In the genomic region with DNA sequence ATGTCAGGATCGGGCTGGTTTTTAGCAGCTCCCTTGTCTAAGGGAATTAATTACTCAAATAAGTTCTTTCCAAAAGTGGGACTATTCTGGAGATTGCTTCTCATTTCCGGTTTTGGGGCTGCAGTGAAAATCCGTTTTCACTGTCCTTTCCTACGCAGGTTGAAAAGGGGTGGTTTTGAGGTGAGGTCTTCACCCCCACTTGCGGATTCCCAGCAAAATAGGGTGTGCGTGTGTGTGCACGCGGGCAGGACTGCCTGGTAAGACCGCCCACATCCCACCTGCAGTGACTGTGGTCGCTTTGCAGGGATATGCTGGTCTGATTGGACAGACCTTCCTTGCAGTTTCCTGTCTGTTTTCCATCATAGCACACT, we compare ENCODE assay signal across 8 cellular contexts. TPM values are rescaled to one million over a fixed set of nuclear protein-coding genes. Genes with fewer than 3 reads are reported as not detected.
DNase-seq lines count a peak whose midpoint lies in the region; ATAC-seq and TF ChIP-seq lines count a peak whose summit lies in the region.

No MANE protein-coding gene starts in this region.

- H3K4me3 Mint-ChIP-seq in brain, result peak overlapping the region; percentile 93 to 98 (median 97)
- H3K4me3 Mint-ChIP-seq in stimulated activated memory B cell treated with anti-CD40 and anti-IgM and Interleukin-4, amounts not matched to agents 10 μg/mL and 1 μg/mL and 100 μg/mL, for 72 hours, result peak overlapping the region; percentile 97

- peak; percentile 34 for DNase-seq in GDM1 (lab: John Stamatoyannopoulos, UW)
- no peak for DNase-seq in RWPE2 (ENCODE audit: low spot score)
- no peak for DNase-seq in NCI-H510A (lab: John Stamatoyannopoulos, UW)
- no peak for DNase-seq in kidney tubule cell (ENCODE audit: low spot score)

- H3K4me1 Mint-ChIP-seq in brain, result peaks cover 34% of the 10 kb centered on the region
- H3K4me1 Mint-ChIP-seq in stimulated activated memory B cell treated with anti-CD40 and anti-IgM and Interleukin-4, amounts not matched to agents 10 μg/mL and 1 μg/mL and 100 μg/mL, for 72 hours, result peaks cover 21% of the 10 kb centered on the region

- H3K9me3 ChIP-seq in RWPE2 (ENCODE audit: severe bottlenecking) (no peaks in the 10 kb centered on the region), liver (ENCODE audit: control insufficient read depth in 4 of 4, low read length in 3 of 4) (no peaks in the 10 kb centered on the region)

- H3K4me1 ChIP-seq in RWPE2 (ENCODE audit: insufficient read depth, poor library complexity, severe bottlenecking) (peaks cover 9% of the 10 kb centered on the region), liver (ENCODE audit: control insufficient read depth in 4 of 4, insufficient read depth in 4 of 4, low read length in 3 of 4) (peaks cover 3 to 10% (median 6%) of the 10 kb centered on the region in 4 donors)

- H3K9me3 Mint-ChIP-seq in brain, result peaks cover 0 to 6% (median 0%) of the 10 kb centered on the region in 5 experiments
- no peaks in the 10 kb centered on the region for H3K9me3 Mint-ChIP-seq in stimulated activated memory B cell treated with anti-CD40 and anti-IgM and Interleukin-4, amounts not matched to agents 10 μg/mL and 1 μg/mL and 100 μg/mL, for 72 hours

- H3K4me3 ChIP-seq in RWPE2 (ENCODE audit: severe bottlenecking), result peak overlapping the region; percentile 97
- peak overlapping the region in 2 of 3 donors; percentile 68 to 92 for H3K4me3 ChIP-seq in liver (ENCODE audit: low read depth in 1 of 3, low read length in 3 of 3)

- 64% methylated on average over 10 of the region's 10 CpGs for WGBS in liver

- H3K27ac ChIP-seq in RWPE2 (ENCODE audit: poor library complexity, severe bottlenecking) (peak overlapping the region; percentile 10), liver (ENCODE audit: low read depth in 1 of 2, low read length in 2 of 2) (peak overlapping the region; percentile 71 to 74)

- TF ChIP-seq RAD21 in liver (IDR thresholded peaks at IDR 0.05), result no peak

- peak; percentile 12 for ATAC-seq in HG02588 (IDR thresholded peaks at IDR 0.05; ENCODE audit: unreplicated experiment)
- ATAC-seq in RWPE2 (ENCODE audit: low read depth), result peak; percentile 22; the same call in 2 of the 3 replicates
- peak; percentile 49 for ATAC-seq in stimulated activated memory B cell treated with anti-CD40 and anti-IgM and Interleukin-4, amounts not matched to agents 10 μg/mL and 1 μg/mL and 100 μg/mL, for 72 hours

- peaks cover 19% of the 10 kb centered on the region for H3K27me3 Mint-ChIP-seq in brain
- H3K27me3 Mint-ChIP-seq in stimulated activated memory B cell treated with anti-CD40 and anti-IgM and Interleukin-4, amounts not matched to agents 10 μg/mL and 1 μg/mL and 100 μg/mL, for 72 hours, result no peaks in the 10 kb centered on the region

- H3K27me3 ChIP-seq in RWPE2 (ENCODE audit: insufficient read depth, poor library complexity, severe bottlenecking) (no peaks in the 10 kb centered on the region), liver (ENCODE audit: control insufficient read depth in 4 of 4, insufficient read depth in 4 of 4, low read length in 3 of 4) (no peaks in the 10 kb centered on the region)

- peak overlapping the region; percentile 45 to 67 for H3K9ac ChIP-seq in liver (ENCODE audit: low read depth in 1 of 2, low read length in 2 of 2)

- TF ChIP-seq CTCF in RWPE2 (IDR thresholded peaks at IDR 0.05; ENCODE audit: poor library complexity, severe bottlenecking) (no peak), brain (conservative IDR thresholded peaks at IDR 0.05) (no peak), liver (IDR thresholded peaks at IDR 0.05; ENCODE audit: low read depth, low read length, missing input control) (no peak)

- H3K36me3 ChIP-seq in RWPE2 (ENCODE audit: low read depth) (no peaks in the 10 kb centered on the region), liver (ENCODE audit: control insufficient read depth in 4 of 4, insufficient read depth in 3 of 4, low read depth in 1 of 4, low read length in 3 of 4) (no peaks in the 10 kb centered on the region)

- peak overlapping the region; percentile 89 to 96 (median 91) for H3K27ac Mint-ChIP-seq in brain
- H3K27ac Mint-ChIP-seq in stimulated activated memory B cell treated with anti-CD40 and anti-IgM and Interleukin-4, amounts not matched to agents 10 μg/mL and 1 μg/mL and 100 μg/mL, for 72 hours, result peak overlapping the region; percentile 91

- H3K36me3 Mint-ChIP-seq in brain, result no peaks in the 10 kb centered on the region
- peaks cover under 1% of the 10 kb centered on the region for H3K36me3 Mint-ChIP-seq in stimulated activated memory B cell treated with anti-CD40 and anti-IgM and Interleukin-4, amounts not matched to agents 10 μg/mL and 1 μg/mL and 100 μg/mL, for 72 hours

TF ChIP-seq in liver, 16 proteins besides CTCF, POLR2A, EP300 and RAD21:
- TF ChIP-seq NR2F2 (IDR thresholded peaks at IDR 0.05), result no peak
- TF ChIP-seq YY1 (IDR thresholded peaks at IDR 0.05), result no peak
- no peak for TF ChIP-seq HNF4G (IDR thresholded peaks at IDR 0.05)
- TF ChIP-seq SP1 (IDR thresholded peaks at IDR 0.05), result no peak
- TF ChIP-seq EGR1 (IDR thresholded peaks at IDR 0.05; ENCODE audit: low read depth in 2 of 2), result no peak
- TF ChIP-seq FOXA1 (IDR thresholded peaks at IDR 0.05), result no peak
- TF ChIP-seq FOXA2 (IDR thresholded peaks at IDR 0.05), result no peak
- TF ChIP-seq GABPA (IDR thresholded peaks at IDR 0.05 in 1 of 2, conservative IDR thresholded peaks at IDR 0.05 in 1 of 2), result no peak
- no peak for TF ChIP-seq TAF1 (conservative IDR thresholded peaks at IDR 0.05)
- TF ChIP-seq, protein P1, sequence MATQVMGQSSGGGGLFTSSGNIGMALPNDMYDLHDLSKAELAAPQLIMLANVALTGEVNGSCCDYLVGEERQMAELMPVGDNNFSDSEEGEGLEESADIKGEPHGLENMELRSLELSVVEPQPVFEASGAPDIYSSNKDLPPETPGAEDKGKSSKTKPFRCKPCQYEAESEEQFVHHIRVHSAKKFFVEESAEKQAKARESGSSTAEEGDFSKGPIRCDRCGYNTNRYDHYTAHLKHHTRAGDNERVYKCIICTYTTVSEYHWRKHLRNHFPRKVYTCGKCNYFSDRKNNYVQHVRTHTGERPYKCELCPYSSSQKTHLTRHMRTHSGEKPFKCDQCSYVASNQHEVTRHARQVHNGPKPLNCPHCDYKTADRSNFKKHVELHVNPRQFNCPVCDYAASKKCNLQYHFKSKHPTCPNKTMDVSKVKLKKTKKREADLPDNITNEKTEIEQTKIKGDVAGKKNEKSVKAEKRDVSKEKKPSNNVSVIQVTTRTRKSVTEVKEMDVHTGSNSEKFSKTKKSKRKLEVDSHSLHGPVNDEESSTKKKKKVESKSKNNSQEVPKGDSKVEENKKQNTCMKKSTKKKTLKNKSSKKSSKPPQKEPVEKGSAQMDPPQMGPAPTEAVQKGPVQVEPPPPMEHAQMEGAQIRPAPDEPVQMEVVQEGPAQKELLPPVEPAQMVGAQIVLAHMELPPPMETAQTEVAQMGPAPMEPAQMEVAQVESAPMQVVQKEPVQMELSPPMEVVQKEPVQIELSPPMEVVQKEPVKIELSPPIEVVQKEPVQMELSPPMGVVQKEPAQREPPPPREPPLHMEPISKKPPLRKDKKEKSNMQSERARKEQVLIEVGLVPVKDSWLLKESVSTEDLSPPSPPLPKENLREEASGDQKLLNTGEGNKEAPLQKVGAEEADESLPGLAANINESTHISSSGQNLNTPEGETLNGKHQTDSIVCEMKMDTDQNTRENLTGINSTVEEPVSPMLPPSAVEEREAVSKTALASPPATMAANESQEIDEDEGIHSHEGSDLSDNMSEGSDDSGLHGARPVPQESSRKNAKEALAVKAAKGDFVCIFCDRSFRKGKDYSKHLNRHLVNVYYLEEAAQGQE (IDR thresholded peaks at IDR 0.05), result no peak
- TF ChIP-seq, protein P2, sequence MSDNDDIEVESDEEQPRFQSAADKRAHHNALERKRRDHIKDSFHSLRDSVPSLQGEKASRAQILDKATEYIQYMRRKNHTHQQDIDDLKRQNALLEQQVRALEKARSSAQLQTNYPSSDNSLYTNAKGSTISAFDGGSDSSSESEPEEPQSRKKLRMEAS (IDR thresholded peaks at IDR 0.05), result no peak
- TF ChIP-seq, protein P3, sequence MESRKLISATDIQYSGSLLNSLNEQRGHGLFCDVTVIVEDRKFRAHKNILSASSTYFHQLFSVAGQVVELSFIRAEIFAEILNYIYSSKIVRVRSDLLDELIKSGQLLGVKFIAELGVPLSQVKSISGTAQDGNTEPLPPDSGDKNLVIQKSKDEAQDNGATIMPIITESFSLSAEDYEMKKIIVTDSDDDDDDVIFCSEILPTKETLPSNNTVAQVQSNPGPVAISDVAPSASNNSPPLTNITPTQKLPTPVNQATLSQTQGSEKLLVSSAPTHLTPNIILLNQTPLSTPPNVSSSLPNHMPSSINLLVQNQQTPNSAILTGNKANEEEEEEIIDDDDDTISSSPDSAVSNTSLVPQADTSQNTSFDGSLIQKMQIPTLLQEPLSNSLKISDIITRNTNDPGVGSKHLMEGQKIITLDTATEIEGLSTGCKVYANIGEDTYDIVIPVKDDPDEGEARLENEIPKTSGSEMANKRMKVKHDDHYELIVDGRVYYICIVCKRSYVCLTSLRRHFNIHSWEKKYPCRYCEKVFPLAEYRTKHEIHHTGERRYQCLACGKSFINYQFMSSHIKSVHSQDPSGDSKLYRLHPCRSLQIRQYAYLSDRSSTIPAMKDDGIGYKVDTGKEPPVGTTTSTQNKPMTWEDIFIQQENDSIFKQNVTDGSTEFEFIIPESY (IDR thresholded peaks at IDR 0.05), result no peak
- TF ChIP-seq JUND (IDR thresholded peaks at IDR 0.05), result no peak
- TF ChIP-seq, protein P4, sequence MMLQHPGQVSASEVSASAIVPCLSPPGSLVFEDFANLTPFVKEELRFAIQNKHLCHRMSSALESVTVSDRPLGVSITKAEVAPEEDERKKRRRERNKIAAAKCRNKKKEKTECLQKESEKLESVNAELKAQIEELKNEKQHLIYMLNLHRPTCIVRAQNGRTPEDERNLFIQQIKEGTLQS (IDR thresholded peaks at IDR 0.05), result no peak
- no peak for TF ChIP-seq RXRA (IDR thresholded peaks at IDR 0.05)
- TF ChIP-seq HNF4A (conservative IDR thresholded peaks at IDR 0.05), result no peak

RNA-seq across cellular contexts. Expression of a gene that starts 0.5 kb away (rescaled TPM):
- polyA plus RNA-seq in brain (ENCODE audit: insufficient read depth, low read depth, low replicate concordance), result 22.8 TPM
- total RNA-seq in liver, result 10 to 100 TPM in 1 of 2 donors, 1 to 10 TPM in 1; 5.5 to 18.3 TPM
- polyA plus RNA-seq in liver, result 1 to 10 TPM; 3.0 to 5.5 TPM
